9 cellular contexts compared by ENCODE assay signal in the genomic region with DNA sequence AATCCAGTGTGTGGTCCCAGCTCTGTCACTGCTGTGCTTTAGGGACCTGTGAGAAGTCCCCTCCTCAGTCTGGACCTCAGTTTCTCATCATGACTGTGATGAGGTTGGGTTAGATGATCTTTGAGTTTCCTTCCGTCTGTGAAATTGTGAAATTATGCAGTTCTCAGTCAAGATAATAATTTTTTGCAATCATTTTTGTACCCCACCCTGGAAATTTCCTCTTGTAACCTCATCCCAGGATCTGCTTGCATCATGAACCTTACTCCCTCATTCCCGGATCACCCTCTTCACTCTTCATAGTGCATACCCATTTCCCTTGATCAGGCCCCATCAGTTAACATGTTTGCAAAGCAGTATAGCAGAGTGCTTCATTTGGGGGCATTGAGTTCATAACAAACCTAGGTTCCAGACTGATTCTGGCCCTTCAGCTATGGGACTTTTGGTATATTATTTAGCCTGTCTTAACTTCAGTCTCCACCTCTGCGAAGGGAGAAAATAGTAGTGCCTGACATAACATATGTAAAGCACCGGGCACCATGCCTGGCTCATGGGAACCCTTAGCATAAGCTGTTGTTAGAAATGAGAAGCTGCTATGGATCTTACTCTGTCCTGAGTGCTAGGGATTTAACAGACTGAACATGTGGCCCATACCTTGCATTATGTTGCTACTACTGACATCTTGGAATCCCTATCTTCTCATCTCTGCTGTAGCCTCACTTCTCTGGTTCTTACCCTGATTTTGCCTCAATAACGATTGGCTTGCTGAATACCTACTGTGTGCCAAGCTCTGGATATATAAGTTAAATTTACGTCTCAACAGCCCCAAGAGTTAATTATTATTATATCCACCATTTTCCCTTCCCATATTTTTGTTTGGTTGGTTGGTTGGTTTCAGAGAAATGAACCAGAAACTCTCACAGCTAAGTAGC. TPM values are rescaled to one million over a fixed set of nuclear protein-coding genes. Genes with fewer than 3 reads are reported as not detected.
DNase-seq lines count a peak whose midpoint lies in the region; ATAC-seq and TF ChIP-seq lines count a peak whose summit lies in the region.
"Had no signal": no experiment of that assay in that cellular context is flagged by ENCODE, and none has a peak within 500 bp of the region (broad histone marks: within the 10 kb centered on the region; RNA-seq: fewer than 3 reads in every experiment).

No MANE protein-coding gene starts in this region.

- H3K9me3 ChIP-seq in BE2C: no peaks in the 10 kb centered on the region

- H3K27ac Mint-ChIP-seq in natural killer cell: peak overlapping the region; percentile 92 to 97

- no peaks in the 10 kb centered on the region for H3K27me3 Mint-ChIP-seq in natural killer cell (ENCODE audit: low read depth in 2 of 2)

- H3K36me3 ChIP-seq in BE2C: no peaks in the 10 kb centered on the region

- H3K27me3 ChIP-seq in BE2C: no peaks in the 10 kb centered on the region

- H3K4me3 ChIP-seq in BE2C (ENCODE audit: low read depth, low read length) (peak overlapping the region; percentile 95), LNCaP clone FGC (ENCODE audit: low read depth, low read length) (peak overlapping the region; percentile 87)

- ATAC-seq in natural killer cell (no peak), HG03460 (IDR thresholded peaks at IDR 0.05; ENCODE audit: unreplicated experiment) (no peak)

- H3K36me3 Mint-ChIP-seq in natural killer cell: no peaks in the 10 kb centered on the region

- peaks cover 58 to 70% of the 10 kb centered on the region in 2 donors for H3K4me1 Mint-ChIP-seq in natural killer cell

- TF ChIP-seq CTCF in BE2C (IDR thresholded peaks at IDR 0.05; ENCODE audit: low read depth, low read length) (no peak), LNCaP clone FGC (IDR thresholded peaks at IDR 0.05; ENCODE audit: control insufficient read depth, extremely low read depth, insufficient read depth) (no peak), natural killer cell (IDR thresholded peaks at IDR 0.05) (no peak)

- H3K9me3 Mint-ChIP-seq in natural killer cell: no peaks in the 10 kb centered on the region

- intact Hi-C loops in natural killer cell (cut with micrococcal nuclease): loop anchor here (2.0 kb wide), 1 partner anchor 42 kb away; no protein-coding TSS in a partner anchor

- no peaks in the 10 kb centered on the region for H3K4me1 ChIP-seq in BE2C

- peak overlapping the region; percentile 86 for H3K4me3 Mint-ChIP-seq in natural killer cell

- DNase-seq in BE2C (no peak), LNCaP clone FGC (ENCODE audit: low read depth) (no peak), cerebellar cortex (ENCODE audit: low spot score) (peak; percentile 36), natural killer cell (no peak), SW480 (ENCODE audit: low spot score) (no peak), NCI-H2029 treated with DMSO at 0.1 percent for 48 hours (lab: John Stamatoyannopoulos, UW) (no peak), NCI-H345 treated with DMSO at 0.1 percent for 48 hours (lab: John Stamatoyannopoulos, UW; ENCODE audit: unreplicated experiment) (no peak)
- DNase-seq: SHP77 treated with DMSO at 0.1 percent for 48 hours had no signal

RNA-seq across cellular contexts. Expression of gene ZNF76, which starts 1.4 kb away (rescaled TPM):
- polyA plus RNA-seq in BE2C (2012; ENCODE audit: insufficient read depth, insufficient read length, low read depth): 34.1 TPM
- total RNA-seq in natural killer cell: 10 to 100 TPM; 62.7 to 81.6 (median 64.6) TPM

RNA-seq across cellular contexts. Expression of gene DEF6, which starts 36.7 kb away (rescaled TPM):
- polyA plus RNA-seq in BE2C (2012; ENCODE audit: insufficient read depth, insufficient read length, low read depth): 2.5 TPM
- total RNA-seq in natural killer cell: 100 to 1,000 TPM; 232 to 297 (median 241) TPM

RNA-seq across cellular contexts. Expression of gene SCUBE3, which starts 47.1 kb away (rescaled TPM):
- 0.12 TPM for polyA plus RNA-seq in BE2C (2012; ENCODE audit: insufficient read depth, insufficient read length, low read depth)
- under 1 TPM in 2 of 3 donors, not detected in 1; 0.25 to 0.31 TPM for total RNA-seq in natural killer cell
